In genomic region chr20:14214046-14214445, GRCh38 we compare ENCODE assay signal across 1 cellular context.
TF ChIP-seq lines count a peak whose summit lies in the region.

No MANE protein-coding gene starts in this region.

TF ChIP-seq in SK-N-SH treated with all-trans-retinoic acid at 6 μM for 48 hours, 23 proteins besides CTCF, POLR2A, EP300 and RAD21 (continued from another document):
- TF ChIP-seq POU6F1 (CRISPR knock-in tag; IDR thresholded peaks at IDR 0.05; ENCODE audit: borderline replicate concordance, low read depth) (no peak), ZNF565 (CRISPR knock-in tag; conservative IDR thresholded peaks at IDR 0.05; ENCODE audit: low read depth) (no peak), CREB5 (CRISPR knock-in tag; IDR thresholded peaks at IDR 0.05; ENCODE audit: low read depth) (no peak), PATZ1 (CRISPR knock-in tag; IDR thresholded peaks at IDR 0.05; ENCODE audit: borderline replicate concordance) (no peak), ISL1 (CRISPR knock-in tag; IDR thresholded peaks at IDR 0.05) (no peak), RARB (CRISPR knock-in tag; IDR thresholded peaks at IDR 0.05) (no peak), PPARA (CRISPR knock-in tag; IDR thresholded peaks at IDR 0.05; ENCODE audit: borderline replicate concordance) (no peak), ZNF8 (CRISPR knock-in tag; IDR thresholded peaks at IDR 0.05) (no peak), ESRRG (CRISPR knock-in tag; IDR thresholded peaks at IDR 0.05) (no peak), BACH2 (CRISPR knock-in tag; IDR thresholded peaks at IDR 0.05; ENCODE audit: borderline replicate concordance) (no peak), TOX (CRISPR knock-in tag; IDR thresholded peaks at IDR 0.05; ENCODE audit: borderline replicate concordance) (no peak), TSHZ2 (CRISPR knock-in tag; IDR thresholded peaks at IDR 0.05) (no peak)
